7 cellular contexts compared by ENCODE assay signal in genomic region chr14:68951051-68951797, GRCh38. TPM values are rescaled to one million over a fixed set of nuclear protein-coding genes. Genes with fewer than 3 reads are reported as not detected.
DNase-seq lines count a peak whose midpoint lies in the region; ATAC-seq, FAIRE-seq and TF ChIP-seq lines count a peak whose summit lies in the region.

No MANE protein-coding gene starts in this region.

- peak overlapping the region; percentile 62 for H4K5ac ChIP-seq in IMR-90 (ENCODE audit: low read depth, low read length)

- peaks cover 99% of the 10 kb centered on the region for H4K20me1 ChIP-seq in IMR-90 (ENCODE audit: insufficient read depth, low read length)

- peak overlapping the region; percentile 93 for H2BK120ac ChIP-seq in IMR-90 (ENCODE audit: low read depth, low read length)

- H4K91ac ChIP-seq in IMR-90 (ENCODE audit: insufficient read depth, low read depth, low read length), result peak overlapping the region; percentile 74

- WGBS in IMR-90 (ENCODE audit: extremely low coverage in 2 of 2, insufficient read length in 1 of 2), 2 experiments, result 40% methylated on average over 7 of the region's 19 CpGs; no CpG with 5 or more reads in 1 of the 2 experiments
- WGBS in adrenal gland, 4 donors, result 41 to 50% (median 44%) methylated on average over 8 to 19 of the region's 19 CpGs

- BruUV-seq in IMR-90 (replicated peaks; lab: Mats Ljungman, UMichigan), result no TSS peak

- dilution Hi-C loops in IMR-90 (cut with HindIII; ENCODE audit: low sequenced_read_pairs, unreplicated experiment), result no loop called here

- H4K8ac ChIP-seq in IMR-90 (ENCODE audit: low read depth in 2 of 2, low read length in 2 of 2), result peak overlapping the region; percentile 69 to 85

- ATAC-seq in IMR-90 (ENCODE audit: low read depth) (peak; percentile 53), GM19023 (IDR thresholded peaks at IDR 0.05; ENCODE audit: unreplicated experiment) (no peak), GM18909 (IDR thresholded peaks at IDR 0.05; ENCODE audit: poor library complexity, unreplicated experiment) (no peak), GM21515 (IDR thresholded peaks at IDR 0.05; ENCODE audit: unreplicated experiment) (no peak)

- peaks cover 63% of the 10 kb centered on the region for H3K4me1 ChIP-seq in IMR-90 (ENCODE audit: control insufficient read depth, insufficient read depth, low read length)
- peaks cover 16 to 82% of the 10 kb centered on the region in 2 donors for H3K4me1 ChIP-seq in adrenal gland (replicated peaks in 1 of 2)
- H3K4me1 ChIP-seq in kidney (ENCODE audit: control insufficient read depth in 1 of 2, insufficient read depth in 1 of 2, low read depth in 1 of 2, low read length in 2 of 2), result peaks cover 25 to 28% of the 10 kb centered on the region in 2 donors
- H3K4me1 ChIP-seq in tibial artery, result peaks cover 14 to 100% (median 96%) of the 10 kb centered on the region in 4 donors

- H2AFZ ChIP-seq in IMR-90 (replicated peaks; ENCODE audit: low read length, poor library complexity), result peak overlapping the region; percentile 32

- H3K4me3 ChIP-seq in IMR-90 (ENCODE audit: insufficient read depth, low read depth, low read length), result no peak overlapping the region
- no peak overlapping the region for H3K4me3 ChIP-seq in adrenal gland
- no peak overlapping the region for H3K4me3 ChIP-seq in kidney (ENCODE audit: low read length in 2 of 2)
- no peak overlapping the region for H3K4me3 ChIP-seq in tibial artery

- peaks cover 0 to 54% of the 10 kb centered on the region in 2 experiments; a peak in 2 of 4 replicates for H3K79me1 ChIP-seq in IMR-90 (ENCODE audit: low read depth in 1 of 2, low read length in 2 of 2)

- H3K27me3 ChIP-seq in IMR-90 (ENCODE audit: control insufficient read depth, insufficient read depth, low read length) (no peaks in the 10 kb centered on the region), adrenal gland (no peaks in the 10 kb centered on the region), tibial artery (no peaks in the 10 kb centered on the region)

- peak overlapping the region; percentile 84 for H3K18ac ChIP-seq in IMR-90 (ENCODE audit: low read depth, low read length)

- peak; percentile 41; the same call in 1 of the 2 replicates for TF ChIP-seq POLR2A in IMR-90 (IDR thresholded peaks at IDR 0.05; ENCODE audit: low read depth, low read length)
- no peak for TF ChIP-seq POLR2A in adrenal gland (IDR thresholded peaks at IDR 0.05)

- H3K14ac ChIP-seq in IMR-90 (replicated peaks; ENCODE audit: low read depth, low read length), result peak overlapping the region; percentile 94

- H3K36me3 ChIP-seq in IMR-90 (ENCODE audit: control insufficient read depth, insufficient read depth, low read length) (peaks cover 25% of the 10 kb centered on the region), adrenal gland (replicated peaks in 1 of 2) (no peaks in the 10 kb centered on the region), kidney (ENCODE audit: control insufficient read depth in 1 of 2, insufficient read depth in 2 of 2, low read length in 2 of 2) (no peaks in the 10 kb centered on the region), tibial artery (peaks cover 0 to 4% (median 0%) of the 10 kb centered on the region in 3 donors)

- peak overlapping the region; percentile 96 for H3K4ac ChIP-seq in IMR-90 (ENCODE audit: low read depth, low read length)

- intact Hi-C loops in IMR-90 (cut with micrococcal nuclease), result no loop called here
- intact Hi-C loops in adrenal gland (cut with DNase I), result no loop called here
- intact Hi-C loops in kidney (cut with DNase I), result no loop called here
- intact Hi-C loops in tibial artery (cut with DNase I; ENCODE audit: low total_unique reads), result no loop called here

- TF ChIP-seq CTCF in IMR-90 (conservative IDR thresholded peaks at IDR 0.05; ENCODE audit: low read depth, low read length) (no peak), adrenal gland (IDR thresholded peaks at IDR 0.05) (no peak), kidney (IDR thresholded peaks at IDR 0.05; ENCODE audit: borderline replicate concordance, extremely low read depth, insufficient read depth) (no peak), tibial artery (IDR thresholded peaks at IDR 0.05) (no peak)

- H2AK9ac ChIP-seq in IMR-90 (replicated peaks; ENCODE audit: low read depth, low read length, poor library complexity), result peak overlapping the region; percentile 44

- no peak for FAIRE-seq in kidney (lab: Jason Lieb, UNC)

- H3K4me2 ChIP-seq in IMR-90 (ENCODE audit: low read depth, low read length), result peak overlapping the region; percentile 72

- in situ Hi-C loops in IMR-90 (cut with MboI; ENCODE audit: low sequenced_read_pairs), result no loop called here

- POLR2A ChIA-PET in IMR-90 (lab: Charles Lee; ENCODE audit: unreplicated experiment), result no interaction called here

- CTCF ChIA-PET in IMR-90 (lab: Yijun Ruan, JAX), result interaction anchor here (0.8 kb wide), 1 partner anchor 11 kb away, joined by 4 read pairs; no protein-coding TSS in a partner anchor

- H2BK5ac ChIP-seq in IMR-90 (ENCODE audit: low read depth, low read length, poor library complexity, severe bottlenecking), result peak overlapping the region; percentile 91

- H2BK15ac ChIP-seq in IMR-90 (ENCODE audit: low read depth, low read length), result peak overlapping the region; percentile 64; the same call in 2 of the 3 replicates

- H3K27ac ChIP-seq in IMR-90 (ENCODE audit: insufficient read depth, low read length), result peak overlapping the region; percentile 76
- peak overlapping the region; percentile 38 to 91 (median 52) for H3K27ac ChIP-seq in adrenal gland
- peak overlapping the region; percentile 48 to 65 for H3K27ac ChIP-seq in kidney (ENCODE audit: low read depth in 2 of 2, low read length in 2 of 2)
- H3K27ac ChIP-seq in tibial artery, result peak overlapping the region; percentile 97 to 100

- peak overlapping the region; percentile 87 for H2BK20ac ChIP-seq in IMR-90 (ENCODE audit: low read depth, low read length)

- H2AK5ac ChIP-seq in IMR-90 (ENCODE audit: low read depth, low read length), result peak overlapping the region; percentile 96

- no peak for TF ChIP-seq RAD21 in IMR-90 (IDR thresholded peaks at IDR 0.05; ENCODE audit: low read length)

- H3K9me3 ChIP-seq in IMR-90 (ENCODE audit: control insufficient read depth, insufficient read depth, low read length), result no peaks in the 10 kb centered on the region
- no peaks in the 10 kb centered on the region for H3K9me3 ChIP-seq in adrenal gland (replicated peaks in 1 of 3)
- H3K9me3 ChIP-seq in kidney (ENCODE audit: control insufficient read depth in 1 of 2, low read length in 2 of 2), result no peaks in the 10 kb centered on the region
- H3K9me3 ChIP-seq in tibial artery, result no peaks in the 10 kb centered on the region

- peak overlapping the region; percentile 57 for H3K9ac ChIP-seq in IMR-90 (ENCODE audit: low read depth, low read length)
- H3K9ac ChIP-seq in kidney (ENCODE audit: low read length in 2 of 2), result no peak overlapping the region

- H3K9me1 ChIP-seq in IMR-90 (ENCODE audit: insufficient read depth, low read length), result peaks cover 42% of the 10 kb centered on the region

- H3K56ac ChIP-seq in IMR-90 (ENCODE audit: extremely low read depth, insufficient read depth, low read length), result peak overlapping the region; percentile 65

- peak overlapping the region; percentile 90 for H3K23ac ChIP-seq in IMR-90 (ENCODE audit: low read depth, low read length)

- peak; percentile 96 for DNase-seq in IMR-90
- DNase-seq in adrenal gland, result peak; percentile 68 to 94 (median 93)
- DNase-seq in kidney, result peak; percentile 96
- DNase-seq in tibial artery, result peak; percentile 94 to 97

TF ChIP-seq in IMR-90, 13 proteins besides CTCF, POLR2A, EP300 and RAD21:
- 0 out of 2 replicates have a peak, but pooled peaks have one; percentile 5 for TF ChIP-seq BHLHE40 (IDR thresholded peaks at IDR 0.05; ENCODE audit: low read depth, low read length)
- TF ChIP-seq NFE2L2 (IDR thresholded peaks at IDR 0.05; ENCODE audit: low read depth, low read length), result peak; percentile 34; the same call in 1 of the 2 replicates
- TF ChIP-seq USF2 (IDR thresholded peaks at IDR 0.05; ENCODE audit: low read depth, low read length), result no peak
- TF ChIP-seq MAZ (IDR thresholded peaks at IDR 0.05; ENCODE audit: borderline replicate concordance, low read depth, low read length), result peak; percentile 45; the same call in 1 of the 2 replicates
- TF ChIP-seq RCOR1 (IDR thresholded peaks at IDR 0.05; ENCODE audit: insufficient replicate concordance, low read length), result no peak
- peak; percentile 63 for TF ChIP-seq FOS (IDR thresholded peaks at IDR 0.05; ENCODE audit: low read depth, low read length)
- no peak for TF ChIP-seq RFX5 (IDR thresholded peaks at IDR 0.05; ENCODE audit: low read depth, low read length)
- TF ChIP-seq MXI1 (IDR thresholded peaks at IDR 0.05; ENCODE audit: borderline replicate concordance, low read depth, low read length), result no peak
- no peak for TF ChIP-seq MAFK (IDR thresholded peaks at IDR 0.05; ENCODE audit: low read depth, low read length)
- TF ChIP-seq ELK1 (IDR thresholded peaks at IDR 0.05; ENCODE audit: borderline replicate concordance, low read depth, low read length), result 0 out of 2 replicates have a peak, but pooled peaks have one; percentile 16
- TF ChIP-seq CEBPB (IDR thresholded peaks at IDR 0.05; ENCODE audit: low read depth, low read length), result peak; percentile 64; the same call in 1 of the 2 replicates

RNA-seq across cellular contexts. Expression of gene ACTN1, which starts 27.9 kb away (rescaled TPM):
- 648 and 684 TPM in 2 replicates for total RNA-seq in IMR-90 (2012; rRNA removed)
- 766 and 895 TPM in 2 replicates for polyA plus RNA-seq in IMR-90 (2012; rRNA removed)
- polyA plus RNA-seq in IMR-90 (2012; cell fraction: cytosol; rRNA removed), result 676 and 750 TPM in 2 replicates
- polyA plus RNA-seq in IMR-90 (2012; cell fraction: nucleus; rRNA removed; ENCODE audit: low replicate concordance), result 1,803 and 1,926 TPM in 2 replicates
- total RNA-seq in adrenal gland, result 100 to 1,000 TPM in 4 of 8 donors, 10 to 100 TPM in 4; 67.0 to 180 (median 98.9) TPM
- polyA plus RNA-seq in adrenal gland, result 10 to 100 TPM; 50.5 to 61.3 (median 55.7) TPM
- total RNA-seq in kidney, result 184 TPM
- 20.1 TPM for polyA plus RNA-seq in kidney (ENCODE audit: insufficient read depth, low read depth, low replicate concordance)
